In genomic region chr3:49904448-49904847, GRCh38 we compare ENCODE assay signal across 10 cellular contexts. TPM values are rescaled to one million over a fixed set of nuclear protein-coding genes. Genes with fewer than 3 reads are reported as not detected.
DNase-seq lines count a peak whose midpoint lies in the region; ATAC-seq, FAIRE-seq and TF ChIP-seq lines count a peak whose summit lies in the region.
"Not testable (repeated sequence)": the region's sequence is repeated elsewhere in the genome, so short reads cannot be mapped to it uniquely, and the experiment has no call there.
"Had no signal": no experiment of that assay in that cellular context is flagged by ENCODE, and none has a peak within 500 bp of the region (broad histone marks: within the 10 kb centered on the region; RNA-seq: fewer than 3 reads in every experiment).

No MANE protein-coding gene starts in this region.

- H3K9ac ChIP-seq in PC-3 (ENCODE audit: low read length) = peak overlapping the region; percentile 84

- not testable (repeated sequence) for H4K20me1 ChIP-seq in PC-3 (ENCODE audit: low read length)

- not testable (repeated sequence) for ATAC-seq in PC-3; activated naive CD8-positive, alpha-beta T cell treated with anti-CD3 and anti-CD28 coated beads, Interleukin-2, amount 10 ng/mL, durations not matched to agents 7 days and 5 days (ENCODE audit: low read depth); mucosa of descending colon; stimulated activated memory B cell treated with anti-CD40 and anti-IgM and Interleukin-4, amounts not matched to agents 10 μg/mL and 1 μg/mL and 100 μg/mL, for 72 hours

- peak overlapping the region; percentile 87 for H3K4me3 Mint-ChIP-seq in activated CD4-positive, alpha-beta T cell treated with anti-CD3 and anti-CD28 coated beads, Interleukin-2, amount 10 ng/mL, durations not matched to agents 7 days and 5 days
- H3K4me3 Mint-ChIP-seq in activated naive CD8-positive, alpha-beta T cell treated with anti-CD3 and anti-CD28 coated beads, Interleukin-2, amount 10 ng/mL, durations not matched to agents 7 days and 5 days = peak overlapping the region; percentile 96
- H3K4me3 Mint-ChIP-seq in stimulated activated memory B cell treated with anti-CD40 and anti-IgM and Interleukin-4, amounts not matched to agents 10 μg/mL and 1 μg/mL and 100 μg/mL, for 72 hours = not testable (repeated sequence)

- H3K27me3 Mint-ChIP-seq in activated CD4-positive, alpha-beta T cell treated with anti-CD3 and anti-CD28 coated beads, Interleukin-2, amount 10 ng/mL, durations not matched to agents 7 days and 5 days; activated naive CD8-positive, alpha-beta T cell treated with anti-CD3 and anti-CD28 coated beads, Interleukin-2, amount 10 ng/mL, durations not matched to agents 7 days and 5 days; stimulated activated memory B cell treated with anti-CD40 and anti-IgM and Interleukin-4, amounts not matched to agents 10 μg/mL and 1 μg/mL and 100 μg/mL, for 72 hours: not testable (repeated sequence)

- peak; percentile 10 for DNase-seq in D721Med (ENCODE audit: insufficient read length, low spot score)
- not testable (repeated sequence) for DNase-seq in PC-3; activated CD4-positive, alpha-beta T cell treated with anti-CD3 and anti-CD28 coated beads, Interleukin-2, amount 10 ng/mL, durations not matched to agents 7 days and 5 days; activated naive CD8-positive, alpha-beta T cell treated with anti-CD3 and anti-CD28 coated beads, Interleukin-2, amount 10 ng/mL, durations not matched to agents 7 days and 5 days; esophagus squamous epithelium (lab: John Stamatoyannopoulos, UW)
- DNase-seq in mucosa of descending colon = peak; percentile 14 to 63 (median 52)

- H3K27ac Mint-ChIP-seq in activated CD4-positive, alpha-beta T cell treated with anti-CD3 and anti-CD28 coated beads, Interleukin-2, amount 10 ng/mL, durations not matched to agents 7 days and 5 days = peak overlapping the region; percentile 96
- peak overlapping the region; percentile 95 for H3K27ac Mint-ChIP-seq in activated naive CD8-positive, alpha-beta T cell treated with anti-CD3 and anti-CD28 coated beads, Interleukin-2, amount 10 ng/mL, durations not matched to agents 7 days and 5 days
- peak overlapping the region; percentile 86 for H3K27ac Mint-ChIP-seq in stimulated activated memory B cell treated with anti-CD40 and anti-IgM and Interleukin-4, amounts not matched to agents 10 μg/mL and 1 μg/mL and 100 μg/mL, for 72 hours

- FAIRE-seq in D721Med (lab: Jason Lieb, UNC) = not testable (repeated sequence)

- TF ChIP-seq POLR2A in esophagus squamous epithelium (IDR thresholded peaks at IDR 0.05) = not testable (repeated sequence)

- POLR2A ChIA-PET in PC-3 (lab: Charles Lee; ENCODE audit: unreplicated experiment) = interaction anchor here (0.6 kb wide), 1 partner anchor 118 kb away, joined by 6 read pairs; the partner anchor contains the start of gene IP6K1
- POLR2A ChIA-PET in activated CD4-positive, alpha-beta T cell treated with anti-CD3 and anti-CD28 coated beads, Interleukin-2, amount 10 ng/mL, durations not matched to agents 7 days and 5 days (lab: Charles Lee) = not testable (repeated sequence)
- POLR2A ChIA-PET in activated naive CD8-positive, alpha-beta T cell treated with anti-CD3 and anti-CD28 coated beads, Interleukin-2, amount 10 ng/mL, durations not matched to agents 7 days and 5 days (lab: Charles Lee) = interaction anchor here (0.6 to 1.8 kb wide), 5 partner anchors 25 to 185 kb away, joined by 3 to 7 read pairs (median 6); partner anchors contain the start of genes AMIGO3, INKA1, MON1A and RBM6

- peaks cover 11% of the 10 kb centered on the region for H3F3A ChIP-seq in PC-3 (ENCODE audit: low read length, unreplicated experiment)

- H3K36me3 ChIP-seq in PC-3 (ENCODE audit: low read depth, low read length); mucosa of descending colon (ENCODE audit: low read depth): not testable (repeated sequence)
- peaks cover 0 to 14% (median 5%) of the 10 kb centered on the region in 3 donors for H3K36me3 ChIP-seq in esophagus squamous epithelium

- H3K4me2 ChIP-seq in PC-3 (ENCODE audit: low read length) = peak overlapping the region; percentile 99

- WGBS in esophagus squamous epithelium, 2 donors = 87 to 91% methylated on average over 7 to 10 of the region's 13 CpGs

- H3K27ac ChIP-seq in PC-3 (ENCODE audit: low read length) = peak overlapping the region; percentile 99
- H3K27ac ChIP-seq in esophagus squamous epithelium = peak overlapping the region; percentile 84 to 91 (median 88)

- not testable (repeated sequence) for H3K9me3 Mint-ChIP-seq in activated CD4-positive, alpha-beta T cell treated with anti-CD3 and anti-CD28 coated beads, Interleukin-2, amount 10 ng/mL, durations not matched to agents 7 days and 5 days; activated naive CD8-positive, alpha-beta T cell treated with anti-CD3 and anti-CD28 coated beads, Interleukin-2, amount 10 ng/mL, durations not matched to agents 7 days and 5 days; stimulated activated memory B cell treated with anti-CD40 and anti-IgM and Interleukin-4, amounts not matched to agents 10 μg/mL and 1 μg/mL and 100 μg/mL, for 72 hours

- intact Hi-C loops in PC-3 (cut with micrococcal nuclease) = loop anchor here (5.0 kb wide), 1 partner anchor 117 kb away; the partner anchor contains the start of gene IP6K1
- intact Hi-C loops in esophagus squamous epithelium (cut with DNase I) = loop anchor here (5.0 kb wide), 1 partner anchor 102 kb away; the partner anchor contains the start of gene INKA1
- intact Hi-C loops in mucosa of descending colon (cut with DNase I, micrococcal nuclease) = not testable (repeated sequence)

- H2AFZ ChIP-seq in PC-3 (ENCODE audit: low read length) = not testable (repeated sequence)

- H3K4me1 Mint-ChIP-seq in activated CD4-positive, alpha-beta T cell treated with anti-CD3 and anti-CD28 coated beads, Interleukin-2, amount 10 ng/mL, durations not matched to agents 7 days and 5 days = peaks cover 44% of the 10 kb centered on the region
- peaks cover 24% of the 10 kb centered on the region for H3K4me1 Mint-ChIP-seq in activated naive CD8-positive, alpha-beta T cell treated with anti-CD3 and anti-CD28 coated beads, Interleukin-2, amount 10 ng/mL, durations not matched to agents 7 days and 5 days
- H3K4me1 Mint-ChIP-seq in stimulated activated memory B cell treated with anti-CD40 and anti-IgM and Interleukin-4, amounts not matched to agents 10 μg/mL and 1 μg/mL and 100 μg/mL, for 72 hours = peaks cover 27% of the 10 kb centered on the region

- H3K4me1 ChIP-seq in PC-3 (ENCODE audit: insufficient read depth, low read length) (peaks cover 64% of the 10 kb centered on the region), esophagus squamous epithelium (peaks cover 45 to 74% (median 48%) of the 10 kb centered on the region in 3 donors), mucosa of descending colon (ENCODE audit: low read depth) (peaks cover 59% of the 10 kb centered on the region)

- H3K27me3 ChIP-seq in PC-3 (ENCODE audit: low read length); esophagus squamous epithelium: not testable (repeated sequence)

- TF ChIP-seq CTCF in D721Med (IDR thresholded peaks at IDR 0.05; ENCODE audit: insufficient read depth, missing control alignments); PC-3 (conservative IDR thresholded peaks at IDR 0.05; ENCODE audit: low read depth, low read length); esophagus squamous epithelium (IDR thresholded peaks at IDR 0.05); mucosa of descending colon (IDR thresholded peaks at IDR 0.05): not testable (repeated sequence)

- peaks cover 48% of the 10 kb centered on the region for H3K79me2 ChIP-seq in PC-3 (ENCODE audit: low read length)

- H3K9me3 ChIP-seq in PC-3 (ENCODE audit: low read length); esophagus squamous epithelium; mucosa of descending colon: not testable (repeated sequence)

- not testable (repeated sequence) for H3K9me2 ChIP-seq in PC-3 (replicated peaks; ENCODE audit: low read length)

- not testable (repeated sequence) for BruUV-seq in PC-3 (replicated peaks; lab: Mats Ljungman, UMichigan)

- H3K4me3 ChIP-seq in PC-3 (ENCODE audit: low read length); mucosa of descending colon: not testable (repeated sequence)
- peak overlapping the region in 2 of 4 donors; percentile 52 to 63 for H3K4me3 ChIP-seq in esophagus squamous epithelium

- not testable (repeated sequence) for H3K36me3 Mint-ChIP-seq in activated CD4-positive, alpha-beta T cell treated with anti-CD3 and anti-CD28 coated beads, Interleukin-2, amount 10 ng/mL, durations not matched to agents 7 days and 5 days (ENCODE audit: low read depth); activated naive CD8-positive, alpha-beta T cell treated with anti-CD3 and anti-CD28 coated beads, Interleukin-2, amount 10 ng/mL, durations not matched to agents 7 days and 5 days; stimulated activated memory B cell treated with anti-CD40 and anti-IgM and Interleukin-4, amounts not matched to agents 10 μg/mL and 1 μg/mL and 100 μg/mL, for 72 hours

- CTCF ChIA-PET in PC-3 (lab: Charles Lee) = not testable (repeated sequence)
- CTCF ChIA-PET in activated CD4-positive, alpha-beta T cell treated with anti-CD3 and anti-CD28 coated beads, Interleukin-2, amount 10 ng/mL, durations not matched to agents 7 days and 5 days (lab: Charles Lee) = interaction anchor here (1.4 kb wide), 2 partner anchors 20 to 116 kb away, joined by 3 read pairs; no protein-coding TSS in a partner anchor

RNA-seq across cellular contexts. Expression of gene MST1R, which starts 0.8 kb away (rescaled TPM):
- 39.0 and 70.6 TPM in 2 replicates for total RNA-seq in PC-3 (2014; rRNA removed)
- 1 to 10 TPM; 4.1 to 5.2 TPM for total RNA-seq in activated CD4-positive, alpha-beta T cell treated with anti-CD3 and anti-CD28 coated beads, Interleukin-2, amount 10 ng/mL, durations not matched to agents 7 days and 5 days
- 1 to 10 TPM; 1.7 to 2.9 TPM for total RNA-seq in activated naive CD8-positive, alpha-beta T cell treated with anti-CD3 and anti-CD28 coated beads, Interleukin-2, amount 10 ng/mL, durations not matched to agents 7 days and 5 days
- total RNA-seq in esophagus squamous epithelium = 10 to 100 TPM in 3 of 4 donors, 1 to 10 TPM in 1; 5.4 to 26.5 (median 14.5) TPM
- total RNA-seq in mucosa of descending colon = 100 to 1,000 TPM in 2 of 3 donors, 10 to 100 TPM in 1; 76.2 to 153 (median 124) TPM

RNA-seq across cellular contexts. Expression of gene MON1A, which starts 25.2 kb away (rescaled TPM):
- total RNA-seq in PC-3 (2014; rRNA removed) (20.8 and 24.9 TPM in 2 replicates), esophagus squamous epithelium (10 to 100 TPM; 12.9 to 17.2 (median 14.1) TPM), mucosa of descending colon (10 to 100 TPM in 1 of 3 donors, 1 to 10 TPM in 2; 6.9 to 13.3 (median 7.9) TPM)
- 10 to 100 TPM; 12.8 to 14.1 TPM for total RNA-seq in activated CD4-positive, alpha-beta T cell treated with anti-CD3 and anti-CD28 coated beads, Interleukin-2, amount 10 ng/mL, durations not matched to agents 7 days and 5 days
- 10 to 100 TPM; 11.9 to 12.9 TPM for total RNA-seq in activated naive CD8-positive, alpha-beta T cell treated with anti-CD3 and anti-CD28 coated beads, Interleukin-2, amount 10 ng/mL, durations not matched to agents 7 days and 5 days

RNA-seq across cellular contexts. Expression of gene CAMKV, which starts 34.7 kb away (rescaled TPM):
- total RNA-seq in PC-3 (2014; rRNA removed) (0.58 TPM in 1 of 2 replicates, not detected in the other), esophagus squamous epithelium (under 1 TPM in 1 of 4 donors, not detected in 3; 0.19 TPM), mucosa of descending colon (not detected)
- total RNA-seq in activated CD4-positive, alpha-beta T cell treated with anti-CD3 and anti-CD28 coated beads, Interleukin-2, amount 10 ng/mL, durations not matched to agents 7 days and 5 days = not detected
- total RNA-seq in activated naive CD8-positive, alpha-beta T cell treated with anti-CD3 and anti-CD28 coated beads, Interleukin-2, amount 10 ng/mL, durations not matched to agents 7 days and 5 days = not detected
- total RNA-seq: fibroblast of lung, left ventricle myocardium superior, thoracic aorta had no signal

RNA-seq across cellular contexts. Expression of gene RBM6, which starts 35.5 kb away (rescaled TPM):
- total RNA-seq in PC-3 (2014; rRNA removed) (64.6 and 73.5 TPM in 2 replicates), esophagus squamous epithelium (10 to 100 TPM; 32.2 to 85.1 (median 42.7) TPM), mucosa of descending colon (100 to 1,000 TPM in 2 of 3 donors, 10 to 100 TPM in 1; 75.6 to 124 (median 112) TPM)
- 100 to 1,000 TPM in 1 of 2 experiments, 10 to 100 TPM in 1; 87.7 to 105 TPM for total RNA-seq in activated CD4-positive, alpha-beta T cell treated with anti-CD3 and anti-CD28 coated beads, Interleukin-2, amount 10 ng/mL, durations not matched to agents 7 days and 5 days
- 100 to 1,000 TPM; 147 TPM for total RNA-seq in activated naive CD8-positive, alpha-beta T cell treated with anti-CD3 and anti-CD28 coated beads, Interleukin-2, amount 10 ng/mL, durations not matched to agents 7 days and 5 days

RNA-seq across cellular contexts. Expression of gene TRAIP, which starts 48.1 kb away (rescaled TPM):
- total RNA-seq in PC-3 (2014; rRNA removed) = 21.6 and 27.8 TPM in 2 replicates
- 10 to 100 TPM; 30.9 to 31.0 TPM for total RNA-seq in activated CD4-positive, alpha-beta T cell treated with anti-CD3 and anti-CD28 coated beads, Interleukin-2, amount 10 ng/mL, durations not matched to agents 7 days and 5 days
- total RNA-seq in activated naive CD8-positive, alpha-beta T cell treated with anti-CD3 and anti-CD28 coated beads, Interleukin-2, amount 10 ng/mL, durations not matched to agents 7 days and 5 days = 10 to 100 TPM; 24.0 to 24.4 TPM
- total RNA-seq in esophagus squamous epithelium = 10 to 100 TPM in 1 of 4 donors, 1 to 10 TPM in 3; 2.3 to 10.1 (median 4.1) TPM
- 1 to 10 TPM; 2.6 to 5.4 (median 4.0) TPM for total RNA-seq in mucosa of descending colon
